In the genomic region with DNA sequence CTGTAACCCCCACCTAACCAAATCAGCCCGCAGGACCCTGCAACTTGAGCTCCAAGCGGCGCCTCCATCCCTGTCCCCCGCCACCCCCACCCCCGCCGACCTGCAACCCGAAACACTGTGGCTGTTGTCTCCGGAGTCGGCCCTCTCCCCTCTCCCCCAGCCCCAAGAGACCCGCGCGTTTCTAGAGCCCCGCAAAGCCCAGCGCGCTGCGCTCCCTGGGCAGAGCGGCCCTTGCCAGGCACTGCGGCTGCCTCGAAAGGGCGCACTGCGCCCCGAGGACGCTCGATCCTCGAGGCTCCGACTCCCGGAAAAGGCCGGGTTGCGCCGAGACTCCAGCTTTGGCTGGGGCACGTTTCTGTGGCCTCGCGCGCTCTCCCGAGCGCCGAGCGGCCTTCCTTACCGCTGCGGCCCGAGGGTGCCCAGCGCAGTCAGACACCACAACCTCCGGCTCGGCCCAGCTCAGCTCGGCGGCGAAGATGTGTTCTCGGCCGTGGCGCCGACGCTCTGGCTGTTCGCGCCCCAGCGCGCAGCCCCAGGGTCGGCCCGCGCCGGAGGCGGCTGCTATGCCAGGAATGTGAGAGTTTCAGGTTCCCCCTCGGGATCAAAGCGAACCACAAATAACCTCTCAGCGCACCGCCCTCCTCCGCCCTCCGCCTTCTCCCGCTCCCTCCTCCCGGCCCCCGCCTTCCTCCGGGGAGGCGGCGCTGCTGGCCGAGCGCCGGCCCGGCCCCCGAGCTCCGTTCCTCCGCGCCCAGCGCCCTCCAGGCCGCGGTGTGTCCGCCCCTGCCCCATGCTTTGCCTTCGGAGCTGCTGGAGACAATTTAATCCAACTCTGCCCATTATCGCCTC, we compare ENCODE assay signal across 1 cellular context.
TF ChIP-seq lines count a peak whose summit lies in the region.

TSS of gene AMOTL2 (minus strand) at position 506 of the 849 bp plus-strand sequence. CDS start 3,014 bp downstream, outside the sequence.

TF ChIP-seq in K562, 482 proteins besides CTCF, POLR2A, EP300 and RAD21:
- TF ChIP-seq STAT6 (CRISPR knock-in tag; IDR thresholded peaks at IDR 0.05), result no peak
- TF ChIP-seq L3MBTL2 (IDR thresholded peaks at IDR 0.05), result no peak
- TF ChIP-seq ZNF175 (CRISPR knock-in tag; IDR thresholded peaks at IDR 0.05; ENCODE audit: low read depth), result no peak
- TF ChIP-seq MGA (IDR thresholded peaks at IDR 0.05), result no peak
- no peak for TF ChIP-seq POLR2B (IDR thresholded peaks at IDR 0.05; ENCODE audit: low read depth, partially characterized antibody)
- no peak for TF ChIP-seq JUND (IDR thresholded peaks at IDR 0.05; ENCODE audit: borderline replicate concordance, low read depth, low read length)
- TF ChIP-seq JUND (tag; IDR thresholded peaks at IDR 0.05; ENCODE audit: borderline replicate concordance, low read depth, low read length), result no peak
- no peak for TF ChIP-seq STAT5B (CRISPR knock-in tag; IDR thresholded peaks at IDR 0.05)
- TF ChIP-seq NR2F6 (CRISPR knock-in tag; IDR thresholded peaks at IDR 0.05), result no peak
- no peak for TF ChIP-seq DNMT1 (IDR thresholded peaks at IDR 0.05)
- TF ChIP-seq FUS (optimal IDR thresholded peaks at IDR 0.05; ENCODE audit: low read depth, low read length), result no peak
- TF ChIP-seq TGIF2 (CRISPR knock-in tag; IDR thresholded peaks at IDR 0.05), result no peak
- no peak for TF ChIP-seq CBX1 (IDR thresholded peaks at IDR 0.05; ENCODE audit: low read depth)
- TF ChIP-seq BRF2 (IDR thresholded peaks at IDR 0.05; ENCODE audit: borderline replicate concordance, insufficient read depth, insufficient read length), result no peak
- no peak for TF ChIP-seq VEZF1 (CRISPR knock-in tag; IDR thresholded peaks at IDR 0.05)
- no peak for TF ChIP-seq MBD2 (IDR thresholded peaks at IDR 0.05; ENCODE audit: borderline replicate concordance, low read depth)
- TF ChIP-seq SPI1 (IDR thresholded peaks at IDR 0.05; ENCODE audit: borderline replicate concordance, low read depth, low read length), result no peak
- no peak for TF ChIP-seq WHSC1 (IDR thresholded peaks at IDR 0.05; ENCODE audit: low read length)
- no peak for TF ChIP-seq TAF1 (IDR thresholded peaks at IDR 0.05; ENCODE audit: control insufficient read depth, extremely low read depth, insufficient read depth, low read length, severe bottlenecking)
- TF ChIP-seq E2F8 (IDR thresholded peaks at IDR 0.05; ENCODE audit: low read depth, partially characterized antibody), result no peak
- no peak for TF ChIP-seq TRIM28 (IDR thresholded peaks at IDR 0.05)
